ENCODE assay signal across 8 cellular contexts in genomic region chr17:67386965-67387551, GRCh38. TPM values are rescaled to one million over a fixed set of nuclear protein-coding genes. Genes with fewer than 3 reads are reported as not detected.
DNase-seq lines count a peak whose midpoint lies in the region; ATAC-seq and TF ChIP-seq lines count a peak whose summit lies in the region.

No MANE protein-coding gene starts in this region.

- H2AFZ ChIP-seq in fibroblast of lung (ENCODE audit: low read length), result no peak overlapping the region

- intact Hi-C loops in posterior cingulate gyrus (cut with DNase I), result no loop called here

- peaks cover 6% of the 10 kb centered on the region for H3K4me1 ChIP-seq in fibroblast of lung (ENCODE audit: control insufficient read depth, extremely low read depth, insufficient read depth, low read length)

- DNase-seq in ACHN (peak; percentile 63), NCI-H69 (lab: John Stamatoyannopoulos, UW) (peak; percentile 74), fibroblast of lung (ENCODE audit: low read depth in 2 of 2) (peak; percentile 20 to 63), posterior cingulate gyrus (peak in 8 of 10 donors; percentile 40 to 91 (median 54))
- peak; percentile 66 for DNase-seq in activated CD8-positive, alpha-beta memory T cell treated with anti-CD3 and anti-CD28 coated beads, Interleukin-2, amount 50 U/mL, for 4 hours

- H3K9ac ChIP-seq in fibroblast of lung (ENCODE audit: insufficient read depth, low read length), result no peak overlapping the region

- H3K4me2 ChIP-seq in fibroblast of lung (ENCODE audit: extremely low read depth, insufficient read depth, low read length), result no peak overlapping the region

- in situ Hi-C loops in ACHN (cut with HindIII; ENCODE audit: low pct_ligation_motif_present, low pct_unique_long_range_greater_than_20kb, low sequenced_read_pairs), result no loop called here

- H3K27ac ChIP-seq in fibroblast of lung (ENCODE audit: insufficient read depth, low read length), result no peak overlapping the region

- H3K79me2 ChIP-seq in fibroblast of lung (ENCODE audit: control insufficient read depth, insufficient read depth, low read length), result peaks cover 6% of the 10 kb centered on the region

- ATAC-seq in GM21360 (IDR thresholded peaks at IDR 0.05; ENCODE audit: unreplicated experiment), result no peak
- ATAC-seq in HG03135 (IDR thresholded peaks at IDR 0.05; ENCODE audit: unreplicated experiment), result no peak

- no peaks in the 10 kb centered on the region for H4K20me1 ChIP-seq in fibroblast of lung (ENCODE audit: control insufficient read depth, extremely low read depth, insufficient read depth, low read length)

- TF ChIP-seq CTCF in GM12874 (IDR thresholded peaks at IDR 0.05; ENCODE audit: insufficient read depth, low read depth, low read length) (peak; percentile 72), fibroblast of lung (conservative IDR thresholded peaks at IDR 0.05 in 1 of 2, IDR thresholded peaks at IDR 0.05 in 1 of 2; ENCODE audit: low read depth in 1 of 2, low read length in 2 of 2) (peak; percentile 63 to 86)

- H3K9me3 ChIP-seq in fibroblast of lung (ENCODE audit: control insufficient read depth, insufficient read depth, low read depth, low read length), result no peaks in the 10 kb centered on the region

- H3K4me3 ChIP-seq in fibroblast of lung (replicated peaks in 1 of 4; ENCODE audit: control extremely low read depth in 1 of 4, insufficient read depth in 1 of 4, low read depth in 3 of 4, low read length in 4 of 4), result no peak overlapping the region

- H3K36me3 ChIP-seq in fibroblast of lung (ENCODE audit: control insufficient read depth, insufficient read depth, low read length), result no peaks in the 10 kb centered on the region

- H3K27me3 ChIP-seq in fibroblast of lung (ENCODE audit: control insufficient read depth, insufficient read depth, low read length), result no peaks in the 10 kb centered on the region

RNA-seq across cellular contexts. Expression of gene PITPNC1, which starts 10.0 kb away (rescaled TPM):
- total RNA-seq in fibroblast of lung, result 4.1 and 5.8 TPM in 2 replicates
- 7.1 and 18.1 TPM in 2 replicates for polyA plus RNA-seq in fibroblast of lung
- 6.1 and 14.6 TPM in 2 replicates for polyA plus RNA-seq in fibroblast of lung (2012)
- polyA minus RNA-seq in fibroblast of lung (ENCODE audit: low replicate concordance), result 3.1 and 9.2 TPM in 2 replicates

RNA-seq across cellular contexts. Expression of gene PSMD12, which starts 20.7 kb away (rescaled TPM):
- 19.3 and 21.3 TPM in 2 replicates for total RNA-seq in fibroblast of lung
- polyA plus RNA-seq in fibroblast of lung, result 66.2 and 74.2 TPM in 2 replicates
- 45.6 and 55.4 TPM in 2 replicates for polyA plus RNA-seq in fibroblast of lung (2012)
- 7.7 and 12.0 TPM in 2 replicates for polyA minus RNA-seq in fibroblast of lung (ENCODE audit: low replicate concordance)
